Comparison of ENCODE assay signal across 10 cellular contexts in the genomic region with DNA sequence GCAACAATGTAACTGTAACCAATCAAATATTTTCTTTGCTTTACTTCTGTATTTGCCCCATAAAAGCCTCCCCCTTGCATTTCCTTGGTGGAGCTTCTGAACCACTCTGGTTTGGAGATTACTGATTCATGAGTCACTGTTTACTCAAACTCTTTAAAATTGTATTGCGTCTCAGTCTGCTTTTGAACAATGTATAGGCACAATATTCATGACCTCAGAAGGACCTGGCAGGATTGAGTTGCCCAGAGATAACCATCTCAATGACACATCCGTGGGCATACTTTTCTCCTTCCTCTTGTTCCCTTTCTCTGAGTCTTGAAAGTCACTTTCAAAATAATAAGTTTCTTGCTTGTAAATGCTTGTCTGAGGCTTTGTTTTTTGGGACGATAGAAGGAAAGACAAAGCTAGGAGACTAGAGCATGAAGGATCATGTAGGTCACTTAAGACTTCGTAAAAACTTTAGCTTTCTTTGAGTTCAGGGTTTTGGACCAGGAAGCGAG. TPM values are rescaled to one million over a fixed set of nuclear protein-coding genes. Genes with fewer than 3 reads are reported as not detected.
DNase-seq lines count a peak whose midpoint lies in the region; ATAC-seq, FAIRE-seq and TF ChIP-seq lines count a peak whose summit lies in the region.
"Had no signal": no experiment of that assay in that cellular context is flagged by ENCODE, and none has a peak within 500 bp of the region (broad histone marks: within the 10 kb centered on the region; RNA-seq: fewer than 3 reads in every experiment).

No MANE protein-coding gene starts in this region.

- H3K4me1 Mint-ChIP-seq in astrocyte (ENCODE audit: low read depth, unreplicated experiment) (peaks cover 11% of the 10 kb centered on the region), progenitor cell of endocrine pancreas (ENCODE audit: low read depth) (peaks cover 6% of the 10 kb centered on the region)

- intact Hi-C loops in heart left ventricle (cut with DNase I): no loop called here

- TF ChIP-seq POLR2A in heart left ventricle (IDR thresholded peaks at IDR 0.05): no peak

- no peaks in the 10 kb centered on the region for H3K79me2 ChIP-seq in astrocyte (ENCODE audit: insufficient read depth, low read length)

- H3K27me3 ChIP-seq in astrocyte (ENCODE audit: insufficient read depth, low read length) (no peaks in the 10 kb centered on the region), heart left ventricle (no peaks in the 10 kb centered on the region)
- H3K27me3 ChIP-seq: neutrophil had no signal

- no peak overlapping the region for H3K4me3 Mint-ChIP-seq in astrocyte (ENCODE audit: unreplicated experiment)
- no peak overlapping the region for H3K4me3 Mint-ChIP-seq in progenitor cell of endocrine pancreas (ENCODE audit: low read depth)

- H3K36me3 ChIP-seq in astrocyte (ENCODE audit: insufficient read depth, low read length) (no peaks in the 10 kb centered on the region), heart left ventricle (no peaks in the 10 kb centered on the region)
- H3K36me3 ChIP-seq: neutrophil had no signal

- peak; percentile 94 for FAIRE-seq in astrocyte (lab: Jason Lieb, UNC)
- FAIRE-seq: A204.1 had no signal

- H3K27ac Mint-ChIP-seq in astrocyte (ENCODE audit: unreplicated experiment) (peak overlapping the region; percentile 79), progenitor cell of endocrine pancreas (peak overlapping the region; percentile 34)

- peak overlapping the region; percentile 51 for H3K9ac ChIP-seq in astrocyte (ENCODE audit: low read length)

- H3K36me3 Mint-ChIP-seq in astrocyte (ENCODE audit: low read depth, unreplicated experiment): no peaks in the 10 kb centered on the region
- no peaks in the 10 kb centered on the region for H3K36me3 Mint-ChIP-seq in progenitor cell of endocrine pancreas (ENCODE audit: insufficient read depth)

- DNase-seq in NCI-H2029 (lab: John Stamatoyannopoulos, UW): peak; percentile 16
- no peak for DNase-seq in NCI-H2029 treated with DMSO at 0.1 percent for 48 hours (lab: John Stamatoyannopoulos, UW)
- DNase-seq in astrocyte (ENCODE audit: low read depth): peak; percentile 88
- no peak for DNase-seq in progenitor cell of endocrine pancreas (ENCODE audit: low spot score, unreplicated experiment)
- no peak for DNase-seq in heart left ventricle
- DNase-seq in NCI-H128 (lab: John Stamatoyannopoulos, UW; ENCODE audit: unreplicated experiment): no peak

- no peaks in the 10 kb centered on the region for H3K9me3 ChIP-seq in astrocyte (ENCODE audit: insufficient read depth, low read depth, low read length)
- no peaks in the 10 kb centered on the region for H3K9me3 ChIP-seq in heart left ventricle
- H3K9me3 ChIP-seq: neutrophil had no signal

- H3K4me1 ChIP-seq in astrocyte (ENCODE audit: insufficient read depth, low read length) (peaks cover 14% of the 10 kb centered on the region), heart left ventricle (no peaks in the 10 kb centered on the region)

- H3K4me3 ChIP-seq in astrocyte (ENCODE audit: insufficient read depth, low read depth, low read length) (no peak overlapping the region), heart left ventricle (no peak overlapping the region)

- H3K27ac ChIP-seq in astrocyte (ENCODE audit: low read depth, low read length) (peak overlapping the region; percentile 85), heart left ventricle (no peak overlapping the region)
- H3K27ac ChIP-seq: neutrophil had no signal

- no peaks in the 10 kb centered on the region for H3K9me3 Mint-ChIP-seq in astrocyte (ENCODE audit: unreplicated experiment)
- H3K9me3 Mint-ChIP-seq in progenitor cell of endocrine pancreas (ENCODE audit: low read depth): peaks cover 6% of the 10 kb centered on the region

- TF ChIP-seq CTCF in astrocyte (IDR thresholded peaks at IDR 0.05; ENCODE audit: insufficient read depth, low read depth, low read length) (no peak), progenitor cell of endocrine pancreas (IDR thresholded peaks at IDR 0.05; ENCODE audit: unreplicated experiment) (no peak), heart left ventricle (IDR thresholded peaks at IDR 0.05) (no peak)

- no peaks in the 10 kb centered on the region for H3K27me3 Mint-ChIP-seq in astrocyte (ENCODE audit: low read depth, unreplicated experiment)
- no peaks in the 10 kb centered on the region for H3K27me3 Mint-ChIP-seq in progenitor cell of endocrine pancreas

- 70 to 72% (median 71%) methylated on average over 5 of the region's 5 CpGs for WGBS in heart left ventricle, 4 donors

- ATAC-seq in HG03565 (IDR thresholded peaks at IDR 0.05; ENCODE audit: unreplicated experiment): peak; percentile 76
- no peak for ATAC-seq in HG03139 (IDR thresholded peaks at IDR 0.05; ENCODE audit: unreplicated experiment)
- ATAC-seq in heart left ventricle: no peak

- peak overlapping the region; percentile 60 for H2AFZ ChIP-seq in astrocyte (ENCODE audit: low read depth, low read length)

- peak overlapping the region; percentile 69 for H3K4me2 ChIP-seq in astrocyte (ENCODE audit: low read length)

- no peaks in the 10 kb centered on the region for H4K20me1 ChIP-seq in astrocyte (ENCODE audit: insufficient read depth, low read length)

RNA-seq across cellular contexts. Expression of a gene that starts 57.1 kb away (rescaled TPM):
- total RNA-seq in astrocyte (not detected in 2 replicates), progenitor cell of endocrine pancreas (not detected in 2 replicates), heart left ventricle (not detected)
- not detected for polyA plus RNA-seq in heart left ventricle

Comparison
In these comparisons a context has a peak if more than half of its experiments do, and no peak if none do; other contexts are left out.
1. DNase-seq: peak in NCI-H2029 (single experiment) and astrocyte (single experiment); none in NCI-H2029 treated with DMSO at 0.1 percent for 48 hours (single experiment), progenitor cell of endocrine pancreas (single experiment), heart left ventricle (0 of 5) and NCI-H128 (single experiment).